ENCODE assay signal across 2 cellular contexts in genomic region chr2:236550298-236550697, GRCh38.
TF ChIP-seq lines count a peak whose summit lies in the region.

No MANE protein-coding gene starts in this region.

TF ChIP-seq in GM12878, 131 proteins besides CTCF, POLR2A, EP300 and RAD21 (continued from another document and continues in another):
- TF ChIP-seq REST (IDR thresholded peaks at IDR 0.05; ENCODE audit: low read depth, low read length) (no peak), EZH2 (IDR thresholded peaks at IDR 0.05; ENCODE audit: borderline replicate concordance, control insufficient read depth, low read depth, low read length) (no peak), MTA3 (IDR thresholded peaks at IDR 0.05; ENCODE audit: borderline replicate concordance, low read length) (0 out of 2 replicates have a peak, but pooled peaks have one; percentile 36), E2F8 (IDR thresholded peaks at IDR 0.05; ENCODE audit: low read depth, partially characterized antibody) (no peak), PAX8 (IDR thresholded peaks at IDR 0.05) (no peak), CEBPZ (IDR thresholded peaks at IDR 0.05; ENCODE audit: low read depth, low read length) (no peak), MYC (IDR thresholded peaks at IDR 0.05; ENCODE audit: insufficient read depth, insufficient read length, insufficient replicate concordance, low read length, severe bottlenecking) (no peak), STAT3 (IDR thresholded peaks at IDR 0.05; ENCODE audit: low read depth, low read length) (no peak), YY1 (IDR thresholded peaks at IDR 0.05; ENCODE audit: low read depth, low read length) (0 out of 2 replicates have a peak, but pooled peaks have one; percentile 16), SMAD5 (IDR thresholded peaks at IDR 0.05; ENCODE audit: low read depth) (no peak), KAT2A (conservative IDR thresholded peaks at IDR 0.05; ENCODE audit: control insufficient read depth, low read depth, low read length) (no peak), NR2C1 (IDR thresholded peaks at IDR 0.05) (no peak), HCFC1 (IDR thresholded peaks at IDR 0.05; ENCODE audit: low read length) (no peak), PKNOX1 (IDR thresholded peaks at IDR 0.05) (peak; percentile 71), ZBED1 (IDR thresholded peaks at IDR 0.05; ENCODE audit: borderline replicate concordance) (no peak), CREM (IDR thresholded peaks at IDR 0.05; ENCODE audit: low read depth) (no peak)

TF ChIP-seq in HEK293T, 16 proteins besides CTCF, POLR2A, EP300 and RAD21 (continued from another document):
- TF ChIP-seq CTBP1 (IDR thresholded peaks at IDR 0.05; ENCODE audit: borderline replicate concordance) (no peak), NFRKB (IDR thresholded peaks at IDR 0.05) (no peak), BHLHE40 (IDR thresholded peaks at IDR 0.05; ENCODE audit: borderline replicate concordance) (no peak)
